ENCODE assay signal across 22 cellular contexts in the genomic region with DNA sequence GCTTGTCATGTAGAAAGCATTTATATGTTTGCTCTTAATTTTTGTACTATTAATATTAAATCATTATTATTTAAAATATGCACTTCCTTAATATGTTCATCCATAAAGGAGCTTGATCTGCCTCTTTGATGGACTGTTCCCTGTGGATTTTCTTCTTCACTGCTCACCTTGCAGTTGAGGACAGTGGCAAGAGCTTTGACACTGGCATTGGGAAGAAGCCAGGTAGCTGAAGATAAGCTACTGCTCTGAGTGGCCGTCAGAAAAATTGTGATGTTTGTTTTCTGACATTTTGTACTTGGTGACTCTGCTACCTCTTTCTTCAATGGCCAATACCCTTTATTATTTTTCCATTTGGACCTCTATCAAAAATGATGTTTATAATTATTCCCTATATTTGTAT.
"Had no signal": no experiment of that assay in that cellular context is flagged by ENCODE, and none has a peak within 500 bp of the region (broad histone marks: within the 10 kb centered on the region; RNA-seq: fewer than 3 reads in every experiment).

No MANE protein-coding gene starts in this region.

- ATAC-seq: foreskin keratinocyte, gastroesophageal sphincter, left colon, left lobe of liver, lower lobe of right lung, mucosa of descending colon had no signal

- H3K9me3 ChIP-seq: esophagus muscularis mucosa, gastroesophageal sphincter, lower lobe of right lung, mucosa of descending colon had no signal

- H3K27ac ChIP-seq: coronary artery, dorsolateral prefrontal cortex, esophagus muscularis mucosa, foreskin keratinocyte, gastroesophageal sphincter, heart left ventricle, hepatocyte, left ventricle myocardium inferior, lower lobe of right lung had no signal

- H3K4me3 ChIP-seq: coronary artery, dorsolateral prefrontal cortex, esophagus muscularis mucosa, gastroesophageal sphincter, heart left ventricle, hepatocyte, left ventricle myocardium inferior, lower lobe of right lung, mucosa of descending colon had no signal

- H3K4me1 ChIP-seq: esophagus muscularis mucosa, foreskin keratinocyte, gastroesophageal sphincter, heart left ventricle, left ventricle myocardium inferior, lower lobe of right lung had no signal

- H3K36me3 ChIP-seq: esophagus muscularis mucosa, gastroesophageal sphincter, heart left ventricle, left ventricle myocardium inferior, lower lobe of right lung had no signal

- DNase-seq: dermis blood vessel endothelial cell; dorsolateral prefrontal cortex; effector CD4-positive, alpha-beta T cell; effector memory CD4-positive, alpha-beta T cell; foreskin keratinocyte; heart left ventricle; hypothalamus; immature natural killer cell; islet precursor cell; kidney; kidney glomerular epithelial cell; left colon; left ventricle myocardium inferior; lower lobe of right lung; mesenchymal stem cell; mucosa of descending colon; naive B cell had no signal

- H3K27me3 ChIP-seq: dorsolateral prefrontal cortex, esophagus muscularis mucosa, foreskin keratinocyte, gastroesophageal sphincter, heart left ventricle, hepatocyte had no signal
